Comparison of ENCODE assay signal across 8 cellular contexts in the genomic region with DNA sequence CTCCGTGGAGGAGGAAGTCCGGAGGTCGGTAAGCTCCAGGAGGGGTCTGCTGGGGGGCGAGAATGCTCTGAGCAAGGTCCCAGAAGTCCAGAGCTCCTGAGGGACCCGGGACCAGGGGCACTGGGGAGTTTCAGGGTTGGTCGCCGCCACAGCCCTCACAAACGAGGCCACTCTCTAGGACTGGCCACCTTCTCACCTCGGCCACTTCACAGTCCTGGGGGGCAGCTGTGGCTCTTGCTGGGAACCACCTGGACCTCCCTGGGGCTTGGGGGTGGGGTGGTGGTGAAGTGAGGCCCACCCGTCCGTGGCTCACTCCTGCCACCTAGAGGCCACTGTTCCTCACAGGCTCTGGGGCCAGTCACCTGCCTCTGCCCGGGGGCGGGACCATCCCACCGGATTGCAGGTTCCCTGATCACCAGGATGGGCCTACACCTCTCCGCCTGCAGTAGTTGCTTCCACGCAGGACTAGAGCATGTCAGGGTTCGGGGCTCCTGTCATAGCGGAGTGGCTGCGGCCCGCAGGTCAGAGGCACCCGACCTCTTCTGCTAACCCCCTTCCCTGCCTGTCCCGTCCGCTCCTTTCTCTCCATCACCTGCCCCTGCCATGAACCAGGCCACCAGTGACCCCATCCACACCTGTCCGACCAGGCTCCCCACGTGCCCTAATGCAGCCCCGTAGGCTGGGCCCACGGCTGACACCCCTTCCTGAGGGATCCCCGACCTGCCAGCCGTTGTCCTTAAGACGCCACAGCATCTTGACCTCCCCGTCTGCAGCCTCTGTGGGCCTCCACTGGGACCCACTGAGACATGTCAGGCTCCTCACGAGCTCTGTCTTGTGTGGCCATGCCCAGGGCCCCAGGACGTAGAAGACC. TPM values are rescaled to one million over a fixed set of nuclear protein-coding genes. Genes with fewer than 3 reads are reported as not detected.
A peak's percentile ranks its signal among the peaks of the same experiment; 100 is the strongest.
DNase-seq lines count a peak whose midpoint lies in the region; ATAC-seq and TF ChIP-seq lines count a peak whose summit lies in the region.

No MANE protein-coding gene starts in this region.

- peaks cover 11% of the 10 kb centered on the region for H3K27me3 Mint-ChIP-seq in activated CD4-positive, alpha-beta T cell treated with anti-CD3 and anti-CD28 coated beads for 36 hours
- H3K27me3 Mint-ChIP-seq in chondrocyte (ENCODE audit: low read depth): no peaks in the 10 kb centered on the region

- no peak overlapping the region for H3K4me3 ChIP-seq in lung

- POLR2A ChIA-PET in activated CD4-positive, alpha-beta T cell treated with anti-CD3 and anti-CD28 coated beads for 36 hours (lab: Charles Lee): interaction anchor here (0.6 kb wide), 1 partner anchor 19 kb away, joined by 3 read pairs; no protein-coding TSS in a partner anchor

- H3K9me3 ChIP-seq in lung (ENCODE audit: control insufficient read depth in 2 of 2, insufficient read depth in 1 of 2, low read length in 1 of 2): no peaks in the 10 kb centered on the region

- no peaks in the 10 kb centered on the region for H3K27me3 ChIP-seq in lung (ENCODE audit: control insufficient read depth, insufficient read depth)

- peaks cover 0 to 22% of the 10 kb centered on the region in 2 donors for H3K4me1 ChIP-seq in lung (ENCODE audit: control insufficient read depth in 2 of 2, insufficient read depth in 2 of 2, low read length in 2 of 2)

- no peaks in the 10 kb centered on the region for H3K36me3 Mint-ChIP-seq in activated CD4-positive, alpha-beta T cell treated with anti-CD3 and anti-CD28 coated beads for 36 hours (ENCODE audit: low read depth)
- H3K36me3 Mint-ChIP-seq in chondrocyte (ENCODE audit: low read depth): no peaks in the 10 kb centered on the region

- intact Hi-C loops in activated CD4-positive, alpha-beta T cell treated with anti-CD3 and anti-CD28 coated beads for 36 hours (cut with DNase I, micrococcal nuclease): loop anchor here (1.0 to 5.0 kb wide), 4 partner anchors 19 to 351 kb away; partner anchors contain the start of genes ARFRP1 (in 1 of the 2) and PRPF6 (in 1 of the 2)

- no peaks in the 10 kb centered on the region for H3K9me3 Mint-ChIP-seq in activated CD4-positive, alpha-beta T cell treated with anti-CD3 and anti-CD28 coated beads for 36 hours (ENCODE audit: low read depth)
- no peaks in the 10 kb centered on the region for H3K9me3 Mint-ChIP-seq in chondrocyte (ENCODE audit: low read depth)

- H3K4me1 Mint-ChIP-seq in activated CD4-positive, alpha-beta T cell treated with anti-CD3 and anti-CD28 coated beads for 36 hours: peaks cover 21% of the 10 kb centered on the region
- peaks cover 54% of the 10 kb centered on the region for H3K4me1 Mint-ChIP-seq in chondrocyte (ENCODE audit: low read depth)

- CTCF ChIA-PET in activated CD4-positive, alpha-beta T cell treated with anti-CD3 and anti-CD28 coated beads for 36 hours (lab: Charles Lee): interaction anchor here (0.6 to 1.7 kb wide), 11 partner anchors 8 to 748 kb away, joined by 3 to 6 read pairs (median 4); partner anchors contain the start of gene PRPF6

- H3K27ac ChIP-seq in lung (ENCODE audit: low read depth in 1 of 2, low read length in 1 of 2): peak overlapping the region; percentile 52 to 78

- H3K27ac Mint-ChIP-seq in activated CD4-positive, alpha-beta T cell treated with anti-CD3 and anti-CD28 coated beads for 36 hours: peak overlapping the region; percentile 83
- H3K27ac Mint-ChIP-seq in chondrocyte (ENCODE audit: unreplicated experiment): peak overlapping the region; percentile 85

- peak overlapping the region; percentile 79 for H3K4me3 Mint-ChIP-seq in activated CD4-positive, alpha-beta T cell treated with anti-CD3 and anti-CD28 coated beads for 36 hours
- peak overlapping the region; percentile 53 for H3K4me3 Mint-ChIP-seq in chondrocyte (ENCODE audit: unreplicated experiment)

- peak; percentile 43 for ATAC-seq in GM21515 (IDR thresholded peaks at IDR 0.05; ENCODE audit: unreplicated experiment)
- ATAC-seq in activated CD4-positive, alpha-beta T cell treated with anti-CD3 and anti-CD28 coated beads for 36 hours: peak; percentile 82
- peak; percentile 63 for ATAC-seq in lung (ENCODE audit: insufficient read depth, low FRiP score)
- no peak for ATAC-seq in GM19328 (IDR thresholded peaks at IDR 0.05; ENCODE audit: unreplicated experiment)

- DNase-seq in AML-193 (lab: John Stamatoyannopoulos, UW) (peak; percentile 26 to 43), NCI-H2196 (lab: John Stamatoyannopoulos, UW; ENCODE audit: unreplicated experiment) (peak; percentile 90), chondrocyte (ENCODE audit: low spot score) (no peak), lung (ENCODE audit: low spot score) (peak; percentile 70)
- peak; percentile 93 for DNase-seq in activated CD4-positive, alpha-beta T cell treated with anti-CD3 and anti-CD28 coated beads for 36 hours
- DNase-seq in stimulated activated CD8-positive, alpha-beta memory T cell treated with anti-CD3 and anti-CD28 coated beads, Interleukin-15, amount 100 ng/mL, for 4 hours (ENCODE audit: low read depth in 2 of 2): peak; percentile 58 to 67

- 33 to 45% methylated on average over 31 to 33 of the region's 33 CpGs for WGBS in lung, 2 donors

- peak; percentile 90 for TF ChIP-seq CTCF in chondrocyte (IDR thresholded peaks at IDR 0.05)
- TF ChIP-seq CTCF in lung (IDR thresholded peaks at IDR 0.05; ENCODE audit: control extremely low read depth, extremely low read depth): peak; percentile 54

- no peaks in the 10 kb centered on the region for H3K36me3 ChIP-seq in lung (ENCODE audit: control insufficient read depth in 2 of 2, insufficient read depth in 2 of 2, low read length in 2 of 2)

RNA-seq across cellular contexts. Expression of gene TCEA2, which starts 5.1 kb away (rescaled TPM):
- total RNA-seq in activated CD4-positive, alpha-beta T cell treated with anti-CD3 and anti-CD28 coated beads for 36 hours: 10 to 100 TPM; 40.6 to 50.0 TPM
- 57.1 to 59.2 TPM (median 57.6 TPM) in 3 replicates for total RNA-seq in chondrocyte
- total RNA-seq in lung: 10 to 100 TPM; 28.5 to 32.8 TPM
- polyA plus RNA-seq in lung: 10 to 100 TPM; 18.3 to 32.9 TPM

RNA-seq across cellular contexts. Expression of gene SOX18, which starts 8.4 kb away (rescaled TPM):
- total RNA-seq in activated CD4-positive, alpha-beta T cell treated with anti-CD3 and anti-CD28 coated beads for 36 hours: not detected
- total RNA-seq in chondrocyte (2.1 to 2.8 TPM (median 2.3 TPM) in 3 replicates), lung (10 to 100 TPM; 12.1 to 52.2 TPM)
- polyA plus RNA-seq in lung: 10 to 100 TPM; 26.9 to 31.7 TPM

RNA-seq across cellular contexts. Expression of gene RGS19, which starts 21.5 kb away (rescaled TPM):
- 10 to 100 TPM; 39.6 to 40.2 TPM for total RNA-seq in activated CD4-positive, alpha-beta T cell treated with anti-CD3 and anti-CD28 coated beads for 36 hours
- total RNA-seq in chondrocyte (15.7 to 18.5 TPM (median 18.1 TPM) in 3 replicates), lung (10 to 100 TPM; 15.1 to 50.7 TPM)
- polyA plus RNA-seq in lung: 10 to 100 TPM; 19.5 to 99.0 TPM

RNA-seq across cellular contexts. Expression of gene C20orf204, which starts 21.9 kb away (rescaled TPM):
- 1 to 10 TPM; 2.3 to 3.3 TPM for total RNA-seq in activated CD4-positive, alpha-beta T cell treated with anti-CD3 and anti-CD28 coated beads for 36 hours
- total RNA-seq in chondrocyte: 0.77 to 3.3 TPM (median 0.97 TPM) in 3 replicates
- total RNA-seq in lung: 1 to 10 TPM; 1.3 to 2.0 TPM
- polyA plus RNA-seq in lung: under 1 TPM; 0.50 to 0.63 TPM

RNA-seq across cellular contexts. Expression of gene OPRL1, which starts 22.0 kb away (rescaled TPM):
- total RNA-seq in activated CD4-positive, alpha-beta T cell treated with anti-CD3 and anti-CD28 coated beads for 36 hours: under 1 TPM; 0.42 to 0.50 TPM
- total RNA-seq in chondrocyte (3.2 to 4.6 TPM (median 3.5 TPM) in 3 replicates), lung (1 to 10 TPM; 1.6 to 2.5 TPM)
- polyA plus RNA-seq in lung: 1 to 10 TPM in 1 of 2 donors, under 1 TPM in 1; 0.45 to 3.1 TPM
